In genomic region chr2:207153266-207153990, GRCh38 we compare ENCODE assay signal across 17 cellular contexts. TPM values are rescaled to one million over a fixed set of nuclear protein-coding genes. Genes with fewer than 3 reads are reported as not detected.
DNase-seq lines count a peak whose midpoint lies in the region; ATAC-seq, FAIRE-seq and TF ChIP-seq lines count a peak whose summit lies in the region.
"Had no signal": no experiment of that assay in that cellular context is flagged by ENCODE, and none has a peak within 500 bp of the region (broad histone marks: within the 10 kb centered on the region; RNA-seq: fewer than 3 reads in every experiment).

No MANE protein-coding gene starts in this region.

- CTCF ChIA-PET in A549 (lab: Yijun Ruan, JAX) = interaction anchor here (1.3 to 1.4 kb wide), 2 partner anchors 10 to 11 kb away, joined by 3 to 5 read pairs; no protein-coding TSS in a partner anchor

- peak overlapping the region in 2 of 3 donors; percentile 1 to 82 for H3K27ac Mint-ChIP-seq in IgD-negative memory B cell
- peak overlapping the region; percentile 39 for H3K27ac Mint-ChIP-seq in neural crest cell (ENCODE audit: unreplicated experiment)

- peaks cover 78 to 80% (median 79%) of the 10 kb centered on the region in 3 donors for H3K4me1 Mint-ChIP-seq in IgD-negative memory B cell
- peaks cover 78% of the 10 kb centered on the region for H3K4me1 Mint-ChIP-seq in neural crest cell

- POLR2A ChIA-PET in A549 (lab: Yijun Ruan, JAX) = interaction anchor here (0.7 to 1.5 kb wide), 5 partner anchors 10 to 14 kb away, joined by 3 to 4 read pairs (median 3); partner anchors contain the start of gene KLF7

- TF ChIP-seq CTCF in A549 (IDR thresholded peaks at IDR 0.05) (no peak), neural crest cell (conservative IDR thresholded peaks at IDR 0.05) (no peak)

- H3K27ac ChIP-seq in A549 = peak overlapping the region; percentile 12 to 53; a peak in 1 of 6 replicates
- peak overlapping the region; percentile 29 for H3K27ac ChIP-seq in epithelial cell of prostate
- H3K27ac ChIP-seq: RWPE1 had no signal

- no peak for FAIRE-seq in A549 (lab: Jason Lieb, UNC)
- FAIRE-seq: frontal cortex, HTR-8/SVneo had no signal

- H3K9me3 Mint-ChIP-seq in IgD-negative memory B cell (no peaks in the 10 kb centered on the region), neural crest cell (no peaks in the 10 kb centered on the region)

- no peak overlapping the region for H3K4me3 ChIP-seq in A549

- H3K27me3 Mint-ChIP-seq in IgD-negative memory B cell (no peaks in the 10 kb centered on the region), neural crest cell (ENCODE audit: low read depth) (no peaks in the 10 kb centered on the region)

- TF ChIP-seq RAD21 in A549 (conservative IDR thresholded peaks at IDR 0.05 in 1 of 2, IDR thresholded peaks at IDR 0.05 in 1 of 2) = no peak

- H3K4me3 Mint-ChIP-seq in IgD-negative memory B cell = peak overlapping the region in 2 of 4 donors; percentile 36 to 67
- H3K4me3 Mint-ChIP-seq in neural crest cell = no peak overlapping the region

- no peak for TF ChIP-seq EP300 in A549 (IDR thresholded peaks at IDR 0.05)

- H3K4me2 ChIP-seq in A549 = peak overlapping the region; percentile 59

- 27% methylated on average over 1 of the region's 1 CpG for WGBS in A549 (ENCODE audit: missing lambda C conversion rate)

- DNase-seq in A549 (ENCODE audit: low read depth in 1 of 2, low spot score in 1 of 2) = no peak
- DNase-seq in epithelial cell of prostate (ENCODE audit: low read depth, low spot score) = no peak
- no peak for DNase-seq in neural crest cell (ENCODE audit: low read depth, low spot score)
- DNase-seq in NCI-H446 (lab: John Stamatoyannopoulos, UW) = no peak
- DNase-seq in DMS114 treated with DMSO at 0.1 percent for 48 hours (lab: John Stamatoyannopoulos, UW; ENCODE audit: unreplicated experiment) = no peak
- no peak for DNase-seq in NCI-H187 (lab: John Stamatoyannopoulos, UW)
- DNase-seq: activated naive CD4-positive, alpha-beta T cell treated with anti-CD3 and anti-CD28 coated beads, Interleukin-2, amount 50 U/mL, for 16 hours; cortex of kidney; H7; kidney glomerular epithelial cell; NCI-H1048; NCI-H510A treated with DMSO at 0.1 percent for 48 hours had no signal

- H3K36me3 Mint-ChIP-seq in IgD-negative memory B cell (peaks cover 4% of the 10 kb centered on the region), neural crest cell (ENCODE audit: low read depth) (peaks cover 4% of the 10 kb centered on the region)

- no peak for TF ChIP-seq POLR2A in A549 (IDR thresholded peaks at IDR 0.05; ENCODE audit: low read length)

- ATAC-seq in A549 = no peak
- ATAC-seq in HG03442 (IDR thresholded peaks at IDR 0.05; ENCODE audit: unreplicated experiment) = no peak

- no peaks in the 10 kb centered on the region for H3K9me3 ChIP-seq in A549

- peaks cover 99% of the 10 kb centered on the region for H3K4me1 ChIP-seq in A549

TF ChIP-seq in A549, 52 proteins besides CTCF, POLR2A, EP300 and RAD21:
- no peak for TF ChIP-seq RFX5 (IDR thresholded peaks at IDR 0.05)
- TF ChIP-seq, protein P1, sequence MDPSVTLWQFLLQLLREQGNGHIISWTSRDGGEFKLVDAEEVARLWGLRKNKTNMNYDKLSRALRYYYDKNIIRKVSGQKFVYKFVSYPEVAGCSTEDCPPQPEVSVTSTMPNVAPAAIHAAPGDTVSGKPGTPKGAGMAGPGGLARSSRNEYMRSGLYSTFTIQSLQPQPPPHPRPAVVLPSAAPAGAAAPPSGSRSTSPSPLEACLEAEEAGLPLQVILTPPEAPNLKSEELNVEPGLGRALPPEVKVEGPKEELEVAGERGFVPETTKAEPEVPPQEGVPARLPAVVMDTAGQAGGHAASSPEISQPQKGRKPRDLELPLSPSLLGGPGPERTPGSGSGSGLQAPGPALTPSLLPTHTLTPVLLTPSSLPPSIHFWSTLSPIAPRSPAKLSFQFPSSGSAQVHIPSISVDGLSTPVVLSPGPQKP (IDR thresholded peaks at IDR 0.05; ENCODE audit: low read depth, low read length) = no peak
- TF ChIP-seq KDM1A (IDR thresholded peaks at IDR 0.05; ENCODE audit: low read depth) = no peak
- no peak for TF ChIP-seq ZNF302 (CRISPR knock-in tag; IDR thresholded peaks at IDR 0.05)
- TF ChIP-seq CHD2 (IDR thresholded peaks at IDR 0.05; ENCODE audit: low read length, partially characterized antibody) = no peak
- no peak for TF ChIP-seq FOSL2 (IDR thresholded peaks at IDR 0.05)
- no peak for TF ChIP-seq FOSL2 (CRISPR knock-in tag; IDR thresholded peaks at IDR 0.05)
- TF ChIP-seq, protein P2, sequence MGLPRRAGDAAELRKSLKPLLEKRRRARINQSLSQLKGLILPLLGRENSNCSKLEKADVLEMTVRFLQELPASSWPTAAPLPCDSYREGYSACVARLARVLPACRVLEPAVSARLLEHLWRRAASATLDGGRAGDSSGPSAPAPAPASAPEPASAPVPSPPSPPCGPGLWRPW (IDR thresholded peaks at IDR 0.05) = no peak
- TF ChIP-seq RNF2 (IDR thresholded peaks at IDR 0.05; ENCODE audit: borderline replicate concordance, low read depth) = no peak
- no peak for TF ChIP-seq JUNB (IDR thresholded peaks at IDR 0.05)
- no peak for TF ChIP-seq USF2 (IDR thresholded peaks at IDR 0.05)
- no peak for TF ChIP-seq ESRRA (IDR thresholded peaks at IDR 0.05; ENCODE audit: borderline replicate concordance, low read length)
- no peak for TF ChIP-seq SREBF2 (IDR thresholded peaks at IDR 0.05)
- TF ChIP-seq RCOR1 (IDR thresholded peaks at IDR 0.05; ENCODE audit: low read depth, low read length) = no peak

RNA-seq across cellular contexts. Expression of gene KLF7, which starts 12.3 kb away (rescaled TPM):
- polyA plus RNA-seq in A549 (2011; rRNA removed) (29.8 and 31.5 TPM in 2 replicates), A549 (2017; fragmentation: RNase III; extraction: RNeasy Plus Mini Kit Qiagen cat#74134 plus additional on column Dnase treatment) (17.2 to 18.0 TPM (median 17.8 TPM) in 3 replicates), IgD-negative memory B cell (17.9 TPM)
- 15.5 and 19.1 TPM in 2 replicates for polyA plus RNA-seq in A549 (2012; cell fraction: cytosol; rRNA removed)
- polyA plus RNA-seq in A549 (2012; cell fraction: nucleus; rRNA removed) = 29.5 and 35.8 TPM in 2 replicates
- polyA minus RNA-seq in A549 (2011; rRNA and poly(A)+ RNA removed) = 101 and 114 TPM in 2 replicates
- total RNA-seq in neural crest cell = 17.4 and 18.4 TPM in 2 replicates
